Comparison of ENCODE assay signal across 17 cellular contexts in the genomic region with DNA sequence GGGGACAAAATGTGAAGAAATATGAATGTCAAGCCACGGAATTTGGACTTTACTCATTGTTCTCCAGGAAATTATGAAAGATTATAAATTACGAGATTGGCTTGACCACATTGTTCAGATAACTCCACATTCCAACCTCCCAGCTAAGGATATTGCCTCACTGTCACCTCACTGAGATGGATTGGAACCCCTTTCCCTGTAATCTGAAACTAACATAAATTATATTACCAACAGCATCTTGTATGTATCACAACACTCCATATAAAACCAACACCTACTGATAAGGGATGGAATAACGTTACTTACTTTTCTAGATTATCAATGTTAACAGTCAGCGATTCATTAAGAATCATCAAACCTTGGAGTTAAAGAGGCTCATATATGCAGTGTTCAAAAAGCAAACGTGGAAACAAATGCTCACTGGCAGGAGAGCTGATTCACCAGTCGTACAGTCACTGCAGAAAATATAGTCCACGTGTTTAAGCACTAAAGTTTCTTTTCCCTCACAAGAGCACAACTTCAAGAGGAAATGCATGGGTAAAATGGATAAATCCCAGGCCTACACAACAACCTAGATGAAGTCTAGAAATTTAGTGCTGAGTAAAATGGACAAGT.
DNase-seq lines count a peak whose midpoint lies in the region; TF ChIP-seq lines count a peak whose summit lies in the region.
"Had no signal": no experiment of that assay in that cellular context is flagged by ENCODE, and none has a peak within 500 bp of the region (broad histone marks: within the 10 kb centered on the region; RNA-seq: fewer than 3 reads in every experiment).

No MANE protein-coding gene starts in this region.

- H3K36me3 ChIP-seq in mammary epithelial cell (ENCODE audit: insufficient read depth, low read length) (no peaks in the 10 kb centered on the region), fibroblast of lung (ENCODE audit: control insufficient read depth, insufficient read depth, low read length) (no peaks in the 10 kb centered on the region)

- TF ChIP-seq CTCF in MCF 10A (IDR thresholded peaks at IDR 0.05; ENCODE audit: unreplicated experiment), result no peak
- no peak for TF ChIP-seq CTCF in mammary epithelial cell (conservative IDR thresholded peaks at IDR 0.05 in 1 of 2, IDR thresholded peaks at IDR 0.05 in 1 of 2; ENCODE audit: extremely low read depth in 1 of 2, insufficient read depth in 1 of 2, low read depth in 1 of 2, low read length in 2 of 2)
- no peak for TF ChIP-seq CTCF in fibroblast of lung (conservative IDR thresholded peaks at IDR 0.05 in 1 of 2, IDR thresholded peaks at IDR 0.05 in 1 of 2; ENCODE audit: low read depth in 1 of 2, low read length in 2 of 2)

- peaks cover 66% of the 10 kb centered on the region for H3K27me3 Mint-ChIP-seq in MCF 10A (ENCODE audit: insufficient read depth, unreplicated experiment)

- intact Hi-C loops in MCF 10A (cut with micrococcal nuclease), result no loop called here
- intact Hi-C loops in mammary epithelial cell (cut with micrococcal nuclease), result no loop called here

- no peaks in the 10 kb centered on the region for H3K9me3 Mint-ChIP-seq in MCF 10A (ENCODE audit: unreplicated experiment)

- H3K4me2 ChIP-seq in mammary epithelial cell (ENCODE audit: insufficient read depth, low read depth, low read length), result no peak overlapping the region
- H3K4me2 ChIP-seq in fibroblast of lung (ENCODE audit: extremely low read depth, insufficient read depth, low read length), result no peak overlapping the region
- H3K4me2 ChIP-seq: KMS-11 had no signal

- no peaks in the 10 kb centered on the region for H3K4me1 Mint-ChIP-seq in MCF 10A (ENCODE audit: insufficient read depth, unreplicated experiment)

- H2AFZ ChIP-seq in mammary epithelial cell (ENCODE audit: low read depth, low read length) (no peak overlapping the region), fibroblast of lung (ENCODE audit: low read length) (no peak overlapping the region)

- CTCF ChIA-PET in MCF 10A (lab: Yijun Ruan, JAX) (interaction anchor here (0.5 to 0.7 kb wide), 3 partner anchors 244 to 884 kb away, joined by 3 read pairs; no protein-coding TSS in a partner anchor), mammary epithelial cell (lab: Charles Lee; ENCODE audit: low non-redundant PET) (no interaction called here)

- H3K27ac ChIP-seq in mammary epithelial cell (ENCODE audit: insufficient read depth, low read depth, low read length), result no peak overlapping the region
- no peak overlapping the region for H3K27ac ChIP-seq in fibroblast of lung (ENCODE audit: insufficient read depth, low read length)
- H3K27ac ChIP-seq: 22Rv1, HL-60, KMS-11 had no signal

- no peaks in the 10 kb centered on the region for H4K20me1 ChIP-seq in mammary epithelial cell (ENCODE audit: insufficient read depth, low read length)
- no peaks in the 10 kb centered on the region for H4K20me1 ChIP-seq in fibroblast of lung (ENCODE audit: control insufficient read depth, extremely low read depth, insufficient read depth, low read length)

- no peaks in the 10 kb centered on the region for H3K36me3 Mint-ChIP-seq in MCF 10A (ENCODE audit: insufficient read depth, unreplicated experiment)

- H3K9me3 ChIP-seq in mammary epithelial cell (replicated peaks; ENCODE audit: insufficient read depth, low read length) (no peaks in the 10 kb centered on the region), fibroblast of lung (ENCODE audit: control insufficient read depth, insufficient read depth, low read depth, low read length) (no peaks in the 10 kb centered on the region)

- H3K9ac ChIP-seq in mammary epithelial cell (ENCODE audit: insufficient read depth, low read length) (no peak overlapping the region), fibroblast of lung (ENCODE audit: insufficient read depth, low read length) (no peak overlapping the region)
- H3K9ac ChIP-seq: KMS-11 had no signal

- dilution Hi-C loops in mammary epithelial cell (cut with HindIII; ENCODE audit: low sequenced_read_pairs), result no loop called here

- 66% methylated on average over 6 of the region's 7 CpGs for WGBS in mammary epithelial cell (ENCODE audit: low coverage, missing lambda C conversion rate)

- peak; percentile 21 for DNase-seq in MCF 10A (ENCODE audit: unreplicated experiment)
- no peak for DNase-seq in mammary epithelial cell
- DNase-seq in amniotic epithelial cell (ENCODE audit: low read depth), result peak; percentile 6
- DNase-seq in fibroblast of lung (ENCODE audit: low read depth in 2 of 2), result peak; percentile 17 to 58
- DNase-seq in skeletal muscle cell (ENCODE audit: low read depth), result peak; percentile 11
- no peak for DNase-seq in epidermal melanocyte (ENCODE audit: insufficient read length, low spot score)
- no peak for DNase-seq in DMS 273 (lab: John Stamatoyannopoulos, UW; ENCODE audit: unreplicated experiment)
- DNase-seq in activated CD8-positive, alpha-beta memory T cell treated with anti-CD3 and anti-CD28 coated beads for 24 hours, result no peak
- DNase-seq: C1 segment of cervical spinal cord, NCI-H1105 treated with DMSO at 0.1 percent for 48 hours, NCI-H187, NCI-H446 treated with DMSO at 0.1 percent for 48 hours, NCI-H774 had no signal

- H3K4me3 Mint-ChIP-seq in MCF 10A (ENCODE audit: unreplicated experiment), result no peak overlapping the region

- in situ Hi-C loops in mammary epithelial cell (cut with MboI; ENCODE audit: low sequenced_read_pairs in 2 of 2), result no loop called here

- H3K4me3 ChIP-seq in mammary epithelial cell (replicated peaks in 1 of 3; ENCODE audit: insufficient read depth in 1 of 3, low read depth in 2 of 3, low read length in 3 of 3) (no peak overlapping the region), fibroblast of lung (replicated peaks in 1 of 4; ENCODE audit: control extremely low read depth in 1 of 4, insufficient read depth in 1 of 4, low read depth in 3 of 4, low read length in 4 of 4) (no peak overlapping the region), skeletal muscle cell (ENCODE audit: low read depth, low read length) (no peak overlapping the region)
- H3K4me3 ChIP-seq: GM12878 had no signal

- H3K4me1 ChIP-seq in mammary epithelial cell (ENCODE audit: insufficient read depth, low read length) (no peaks in the 10 kb centered on the region), fibroblast of lung (ENCODE audit: control insufficient read depth, extremely low read depth, insufficient read depth, low read length) (no peaks in the 10 kb centered on the region)

- H3K79me2 ChIP-seq in mammary epithelial cell (ENCODE audit: insufficient read depth, low read length) (no peaks in the 10 kb centered on the region), fibroblast of lung (ENCODE audit: control insufficient read depth, insufficient read depth, low read length) (no peaks in the 10 kb centered on the region)

- BruUV-seq in MCF 10A (replicated peaks; lab: Mats Ljungman, UMichigan) (no TSS peak), mammary epithelial cell (replicated peaks; lab: Mats Ljungman, UMichigan) (no TSS peak)

- no peak overlapping the region for H3K27ac Mint-ChIP-seq in MCF 10A (ENCODE audit: low read depth, unreplicated experiment)

- POLR2A ChIA-PET in MCF 10A (lab: Yijun Ruan, JAX), result interaction anchor here (0.7 kb wide), 1 partner anchor 138 kb away, joined by 3 read pairs; no protein-coding TSS in a partner anchor

- H3K27me3 ChIP-seq in mammary epithelial cell (ENCODE audit: insufficient read depth, low read length) (no peaks in the 10 kb centered on the region), fibroblast of lung (ENCODE audit: control insufficient read depth, insufficient read depth, low read length) (no peaks in the 10 kb centered on the region)

Comparison
In these comparisons a context has a peak if more than half of its experiments do, and no peak if none do; other contexts are left out.
1. DNase-seq: peak in MCF 10A (single experiment), amniotic epithelial cell (single experiment), fibroblast of lung (2 of 2) and skeletal muscle cell (single experiment); none in mammary epithelial cell (single experiment), epidermal melanocyte (single experiment), DMS 273 (single experiment) and activated CD8-positive, alpha-beta memory T cell treated with anti-CD3 and anti-CD28 coated beads for 24 hours (single experiment).